Comparison of ENCODE assay signal across 20 cellular contexts in genomic region chr12:65655074-65655493, GRCh38.
A peak's percentile ranks its signal among the peaks of the same experiment; 100 is the strongest.
DNase-seq lines count a peak whose midpoint lies in the region; ATAC-seq, FAIRE-seq and TF ChIP-seq lines count a peak whose summit lies in the region.
"Had no signal": no experiment of that assay in that cellular context is flagged by ENCODE, and none has a peak within 500 bp of the region (broad histone marks: within the 10 kb centered on the region; RNA-seq: fewer than 3 reads in every experiment).

No MANE protein-coding gene starts in this region.

- ATAC-seq in GM18907 (IDR thresholded peaks at IDR 0.05; ENCODE audit: unreplicated experiment): no peak
- no peak for ATAC-seq in GM19328 (IDR thresholded peaks at IDR 0.05; ENCODE audit: unreplicated experiment)
- ATAC-seq: activated naive CD4-positive, alpha-beta T cell treated with anti-CD3 and anti-CD28 coated beads, Interleukin-2, amount 50 U/mL, for 72 hours; body of pancreas; CD8-positive, alpha-beta T cell; left ventricle myocardium superior had no signal

- no peak overlapping the region for H3K4me2 ChIP-seq in mammary epithelial cell (ENCODE audit: insufficient read depth, low read depth, low read length)
- H3K4me2 ChIP-seq in keratinocyte (ENCODE audit: control insufficient read depth, extremely low read depth, insufficient read depth, low read depth, low read length): peak overlapping the region; percentile 3

- H3K4me3 ChIP-seq in mammary epithelial cell (replicated peaks in 1 of 3; ENCODE audit: insufficient read depth in 1 of 3, low read depth in 2 of 3, low read length in 3 of 3): no peak overlapping the region
- H3K4me3 ChIP-seq in keratinocyte (ENCODE audit: control insufficient read depth in 2 of 3, extremely low read depth in 1 of 3, insufficient read depth in 2 of 3, low read depth in 1 of 3, low read length in 3 of 3): peak overlapping the region in 1 of 3 experiments; percentile 41
- H3K4me3 ChIP-seq: body of pancreas, thoracic aorta had no signal

- DNase-seq in ELR (ENCODE audit: low read depth): peak; percentile 79
- DNase-seq in RPMI7951 (ENCODE audit: low read depth): peak; percentile 66
- no peak for DNase-seq in mammary epithelial cell
- DNase-seq in keratinocyte (ENCODE audit: low read depth, low spot score): no peak
- DNase-seq in effector CD8-positive, alpha-beta T cell (lab: John Stamatoyannopoulos, UW): no peak
- no peak for DNase-seq in NCI-H524 treated with DMSO at 0.1 percent for 48 hours (lab: John Stamatoyannopoulos, UW)
- DNase-seq: activated CD4-positive, CD25-positive, alpha-beta regulatory T cell treated with anti-CD3 and anti-CD28 coated beads, Interleukin-2, amount 50 U/mL, for 72 hours; body of pancreas; CD8-positive, alpha-beta T cell; cortex of kidney; DND-41; glutamatergic neuron; Karpas-422; left ventricle myocardium superior; NCI-H1105 treated with DMSO at 0.1 percent for 48 hours had no signal

- in situ Hi-C loops in mammary epithelial cell (cut with MboI; ENCODE audit: low sequenced_read_pairs in 2 of 2): no loop called here

- H3K36me3 ChIP-seq in mammary epithelial cell (ENCODE audit: insufficient read depth, low read length) (no peaks in the 10 kb centered on the region), keratinocyte (ENCODE audit: control insufficient read depth in 2 of 2, extremely low read depth in 1 of 2, insufficient read depth in 2 of 2, low read length in 2 of 2) (no peaks in the 10 kb centered on the region)
- H3K36me3 ChIP-seq: neutrophil, thoracic aorta had no signal

- intact Hi-C loops in mammary epithelial cell (cut with micrococcal nuclease): no loop called here

- no TSS peak for BruUV-seq in mammary epithelial cell (replicated peaks; lab: Mats Ljungman, UMichigan)

- no peaks in the 10 kb centered on the region for H3K9me3 ChIP-seq in mammary epithelial cell (replicated peaks; ENCODE audit: insufficient read depth, low read length)
- H3K9me3 ChIP-seq in keratinocyte (ENCODE audit: control insufficient read depth, low read depth, low read length): no peaks in the 10 kb centered on the region
- H3K9me3 ChIP-seq: body of pancreas, neutrophil, thoracic aorta had no signal

- H3K9me1 ChIP-seq in keratinocyte (ENCODE audit: control insufficient read depth, extremely low read depth, insufficient read depth, low read length): no peaks in the 10 kb centered on the region

- dilution Hi-C loops in mammary epithelial cell (cut with HindIII; ENCODE audit: low sequenced_read_pairs): no loop called here
- dilution Hi-C loops in keratinocyte (cut with MboI; ENCODE audit: extremely low pct_ligation_motif_present, low sequenced_read_pairs): no loop called here

- 86% methylated on average over 7 of the region's 7 CpGs for WGBS in mammary epithelial cell (ENCODE audit: low coverage, missing lambda C conversion rate)

- H2AFZ ChIP-seq in mammary epithelial cell (ENCODE audit: low read depth, low read length) (peak overlapping the region; percentile 9), keratinocyte (ENCODE audit: control insufficient read depth, low read length) (no peak overlapping the region)

- TF ChIP-seq CTCF in mammary epithelial cell (conservative IDR thresholded peaks at IDR 0.05 in 1 of 2, IDR thresholded peaks at IDR 0.05 in 1 of 2; ENCODE audit: extremely low read depth in 1 of 2, insufficient read depth in 1 of 2, low read depth in 1 of 2, low read length in 2 of 2): no peak
- no peak for TF ChIP-seq CTCF in keratinocyte (optimal IDR thresholded peaks at IDR 0.05 in 1 of 3, IDR thresholded peaks at IDR 0.05 in 1 of 3, conservative IDR thresholded peaks at IDR 0.05 in 1 of 3; ENCODE audit: extremely low read depth in 1 of 3, insufficient read depth in 2 of 3, low read length in 3 of 3)

- CTCF ChIA-PET in mammary epithelial cell (lab: Charles Lee; ENCODE audit: low non-redundant PET): no interaction called here

- no peak overlapping the region for H3K9ac ChIP-seq in mammary epithelial cell (ENCODE audit: insufficient read depth, low read length)
- H3K9ac ChIP-seq in keratinocyte (ENCODE audit: control insufficient read depth, extremely low read depth, insufficient read depth, low read length): peak overlapping the region; percentile 41

- H3K4me1 ChIP-seq in mammary epithelial cell (ENCODE audit: insufficient read depth, low read length): peaks cover 36% of the 10 kb centered on the region
- H3K4me1 ChIP-seq in keratinocyte (ENCODE audit: control insufficient read depth, extremely low read depth, insufficient read depth, low read length): peaks cover 59% of the 10 kb centered on the region
- H3K4me1 ChIP-seq: body of pancreas had no signal

- peak; percentile 92 for FAIRE-seq in keratinocyte (lab: Jason Lieb, UNC)

- H3K79me2 ChIP-seq in mammary epithelial cell (ENCODE audit: insufficient read depth, low read length): no peaks in the 10 kb centered on the region
- H3K79me2 ChIP-seq in keratinocyte (ENCODE audit: control insufficient read depth, insufficient read depth, low read length): no peaks in the 10 kb centered on the region

- H3K27ac ChIP-seq in mammary epithelial cell (ENCODE audit: insufficient read depth, low read depth, low read length): peak overlapping the region; percentile 97
- H3K27ac ChIP-seq in keratinocyte (ENCODE audit: control insufficient read depth, insufficient read depth, low read length): peak overlapping the region; percentile 92
- H3K27ac ChIP-seq: body of pancreas, neutrophil, thoracic aorta had no signal

- H4K20me1 ChIP-seq in mammary epithelial cell (ENCODE audit: insufficient read depth, low read length) (no peaks in the 10 kb centered on the region), keratinocyte (ENCODE audit: control insufficient read depth, extremely low read depth, insufficient read depth, low read length) (no peaks in the 10 kb centered on the region)

- H3K27me3 ChIP-seq in mammary epithelial cell (ENCODE audit: insufficient read depth, low read length): no peaks in the 10 kb centered on the region
- no peaks in the 10 kb centered on the region for H3K27me3 ChIP-seq in keratinocyte (ENCODE audit: control insufficient read depth, extremely low read depth, insufficient read depth, low read length)
- H3K27me3 ChIP-seq: body of pancreas had no signal

Comparison
In these comparisons a context has a peak if more than half of its experiments do, and no peak if none do; other contexts are left out.
1. DNase-seq: peak in ELR (single experiment) and RPMI7951 (single experiment); none in mammary epithelial cell (single experiment), keratinocyte (single experiment), effector CD8-positive, alpha-beta T cell (single experiment) and NCI-H524 treated with DMSO at 0.1 percent for 48 hours (single experiment).